In the genomic region with DNA sequence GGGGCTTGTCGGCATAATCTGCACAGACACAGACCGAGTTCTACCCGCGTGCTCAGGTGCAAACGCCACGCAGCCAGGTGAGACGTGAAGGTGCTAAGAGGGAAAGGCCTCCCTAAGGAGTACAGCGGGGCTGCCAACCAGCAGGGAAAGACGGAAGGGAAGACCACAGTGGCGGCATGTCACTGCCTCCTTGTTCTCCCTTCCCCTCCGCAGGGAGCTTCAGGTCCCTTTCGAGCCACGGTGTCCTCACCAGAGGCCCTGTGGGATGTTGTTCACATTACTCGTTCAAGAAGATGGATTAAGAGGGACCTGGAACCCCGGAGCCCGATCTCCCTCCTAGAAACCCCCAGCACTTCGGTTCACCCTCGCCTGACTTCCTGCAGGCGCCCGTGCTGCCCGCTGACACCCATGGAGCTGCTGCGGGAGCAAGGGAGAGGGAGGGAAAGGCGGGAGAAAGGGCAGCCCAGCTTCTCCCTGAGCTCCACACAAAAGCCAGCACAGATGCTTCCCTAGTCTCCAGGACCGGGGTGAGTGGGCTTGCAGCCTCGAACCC, we compare ENCODE assay signal across 8 cellular contexts. TPM values are rescaled to one million over a fixed set of nuclear protein-coding genes. Genes with fewer than 3 reads are reported as not detected.
DNase-seq lines count a peak whose midpoint lies in the region; ATAC-seq and TF ChIP-seq lines count a peak whose summit lies in the region.

No MANE protein-coding gene starts in this region.

- no peaks in the 10 kb centered on the region for H4K20me1 ChIP-seq in smooth muscle cell (ENCODE audit: low read depth)

- in situ Hi-C loops in astrocyte of the spinal cord (cut with HindIII; ENCODE audit: low sequenced_read_pairs) = no loop called here

- ATAC-seq in GM18867 (IDR thresholded peaks at IDR 0.05; ENCODE audit: unreplicated experiment) (peak; percentile 9), HG03139 (IDR thresholded peaks at IDR 0.05; ENCODE audit: unreplicated experiment) (no peak)

- peaks cover 71% of the 10 kb centered on the region for H3K36me3 ChIP-seq in iPS-20b (ENCODE audit: insufficient read depth, low read depth, low read length)
- H3K36me3 ChIP-seq in smooth muscle cell (ENCODE audit: low read depth) = peaks cover 16% of the 10 kb centered on the region

- peaks cover 4% of the 10 kb centered on the region; the same call in 1 of the 2 replicates for H3K4me1 ChIP-seq in iPS-20b (ENCODE audit: insufficient read depth, low read length)
- H3K4me1 ChIP-seq in smooth muscle cell (ENCODE audit: low read depth) = peaks cover 15% of the 10 kb centered on the region

- H3K4me3 ChIP-seq in astrocyte of the spinal cord (ENCODE audit: low read depth, low read length) (peak overlapping the region; percentile 66), iPS-20b (ENCODE audit: low read length) (peak overlapping the region; percentile 97), smooth muscle cell (peak overlapping the region; percentile 85)

- H3K4me2 ChIP-seq in smooth muscle cell = peak overlapping the region; percentile 95

- H3K27ac ChIP-seq in iPS-20b (ENCODE audit: low read length) (peak overlapping the region; percentile 91), smooth muscle cell (ENCODE audit: low read depth) (peak overlapping the region; percentile 89)

- peaks cover 36% of the 10 kb centered on the region for H3K79me2 ChIP-seq in smooth muscle cell (ENCODE audit: low read depth)

- no peaks in the 10 kb centered on the region for H3K9me3 ChIP-seq in iPS-20b (ENCODE audit: insufficient read depth, low read depth, low read length)
- H3K9me3 ChIP-seq in smooth muscle cell (replicated peaks; ENCODE audit: low read depth) = no peaks in the 10 kb centered on the region

- 9% methylated on average over 25 of the region's 25 CpGs for WGBS in smooth muscle cell (ENCODE audit: low lambda C conversion rate)

- H3K27me3 ChIP-seq in iPS-20b (ENCODE audit: insufficient read depth, low read length) (no peaks in the 10 kb centered on the region), smooth muscle cell (ENCODE audit: low read depth) (no peaks in the 10 kb centered on the region)

- H3K9ac ChIP-seq in iPS-20b (ENCODE audit: low read depth, low read length) (peak overlapping the region; percentile 98), smooth muscle cell (ENCODE audit: low read depth) (peak overlapping the region; percentile 95)

- TF ChIP-seq CTCF in astrocyte of the spinal cord (IDR thresholded peaks at IDR 0.05; ENCODE audit: low read depth, low read length) = no peak
- no peak for TF ChIP-seq CTCF in smooth muscle cell (IDR thresholded peaks at IDR 0.05; ENCODE audit: borderline replicate concordance, insufficient read depth, poor library complexity, severe bottlenecking)

- H3F3A ChIP-seq in smooth muscle cell (ENCODE audit: low read depth) = no peaks in the 10 kb centered on the region

- DNase-seq in AG08395 (ENCODE audit: low spot score) = peak; percentile 53
- DNase-seq in M059J (ENCODE audit: low read depth) = peak; percentile 19
- peak; percentile 16 for DNase-seq in astrocyte of the spinal cord (ENCODE audit: low read depth, low spot score)
- no peak for DNase-seq in smooth muscle cell (lab: John Stamatoyannopoulos, UW; ENCODE audit: unreplicated experiment)
- DNase-seq in AML-193 (lab: John Stamatoyannopoulos, UW) = no peak

- peak overlapping the region; percentile 78 for H2AFZ ChIP-seq in smooth muscle cell (ENCODE audit: low read depth)

RNA-seq across cellular contexts. Expression of a gene that starts 0.7 kb away (rescaled TPM):
- 30.9 and 37.3 TPM in 2 replicates for total RNA-seq in M059J (2014; rRNA removed; shearing (Covaris generic))
- total RNA-seq in smooth muscle cell = 14.7 and 17.1 TPM in 2 replicates
- 17.8 and 20.4 TPM in 2 replicates for polyA plus RNA-seq in smooth muscle cell

RNA-seq across cellular contexts. Expression of a gene that starts 0.8 kb away (rescaled TPM):
- 44.5 and 62.9 TPM in 2 replicates for total RNA-seq in M059J (2014; rRNA removed; shearing (Covaris generic))
- 8.4 and 13.4 TPM in 2 replicates for total RNA-seq in smooth muscle cell
- 12.0 and 12.7 TPM in 2 replicates for polyA plus RNA-seq in smooth muscle cell

RNA-seq across cellular contexts. Expression of a gene that starts 41.1 kb away (rescaled TPM):
- total RNA-seq in M059J (2014; rRNA removed; shearing (Covaris generic)) = 0.22 and 0.44 TPM in 2 replicates
- 2.7 and 4.8 TPM in 2 replicates for total RNA-seq in smooth muscle cell
- 1.7 and 5.5 TPM in 2 replicates for polyA plus RNA-seq in smooth muscle cell

Comparison
In these comparisons a context has a peak if more than half of its experiments do, and no peak if none do; other contexts are left out.
1. DNase-seq: peak in AG08395 (single experiment), M059J (single experiment) and astrocyte of the spinal cord (single experiment); none in smooth muscle cell (single experiment) and AML-193 (0 of 2).
2. Peak in every context shown above with its lines, with median percentiles within 50 percentile points of each other: H3K4me3 ChIP-seq.